In genomic region chr1:93672477-93673158, GRCh38 we compare ENCODE assay signal across 15 cellular contexts. TPM values are rescaled to one million over a fixed set of nuclear protein-coding genes. Genes with fewer than 3 reads are reported as not detected.
DNase-seq lines count a peak whose midpoint lies in the region; ATAC-seq and TF ChIP-seq lines count a peak whose summit lies in the region.
"Had no signal": no experiment of that assay in that cellular context is flagged by ENCODE, and none has a peak within 500 bp of the region (broad histone marks: within the 10 kb centered on the region; RNA-seq: fewer than 3 reads in every experiment).

No MANE protein-coding gene starts in this region.

- no peak for DNase-seq in HFFc6
- DNase-seq in body of pancreas, result peak in 3 of 4 donors; percentile 22 to 43 (median 27)
- DNase-seq in lung (ENCODE audit: low spot score), result peak; percentile 72
- no peak for DNase-seq in suprapubic skin (ENCODE audit: low spot score in 2 of 2)
- DNase-seq in NCI-H2227 treated with DMSO at 0.1 percent for 48 hours (lab: John Stamatoyannopoulos, UW), result no peak
- no peak for DNase-seq in hepatic stellate cell (ENCODE audit: low spot score)
- no peak for DNase-seq in brain microvascular endothelial cell
- DNase-seq: activated CD4-positive, alpha-beta memory T cell treated with anti-CD3 and anti-CD28 coated beads for 36 hours; NCI-H1092; NCI-H446 treated with DMSO at 0.1 percent for 48 hours; posterior cingulate gyrus; stimulated activated CD4-positive, alpha-beta T cell treated with anti-CD3 and anti-CD28 coated beads, Interleukin-4, amount 100 ng/mL, for 24 hours; stimulated activated naive CD8-positive, alpha-beta T cell treated with anti-CD3 and anti-CD28 coated beads, Interleukin-15, Interleukin-2, amounts not matched to agents 100 U/mL and 50 U/mL, for 24 hours had no signal

- H3K4me1 Mint-ChIP-seq in HFFc6 (ENCODE audit: low read depth), result peaks cover 94% of the 10 kb centered on the region

- H3K36me3 Mint-ChIP-seq in HFFc6 (ENCODE audit: low read depth), result peaks cover 45% of the 10 kb centered on the region
- H3K36me3 Mint-ChIP-seq: activated CD4-positive, alpha-beta memory T cell treated with anti-CD3 and anti-CD28 coated beads for 36 hours had no signal

- TF ChIP-seq POLR2A in body of pancreas (IDR thresholded peaks at IDR 0.05), result no peak
- no peak for TF ChIP-seq POLR2A in suprapubic skin (IDR thresholded peaks at IDR 0.05)

- H3K4me1 ChIP-seq in body of pancreas (peaks cover 26% of the 10 kb centered on the region), lung (ENCODE audit: control insufficient read depth in 2 of 2, insufficient read depth in 2 of 2, low read length in 2 of 2) (peaks cover 25 to 38% of the 10 kb centered on the region in 2 donors), suprapubic skin (peaks cover 94% of the 10 kb centered on the region)

- H3K9me3 Mint-ChIP-seq in HFFc6, result no peaks in the 10 kb centered on the region
- H3K9me3 Mint-ChIP-seq: activated CD4-positive, alpha-beta memory T cell treated with anti-CD3 and anti-CD28 coated beads for 36 hours; activated T-helper 2 cell treated with anti-CD3 and anti-CD28 coated beads, Interferon-gamma antibody, Interleukin-2, Interleukin-4, amounts not matched to agents 10 μg/mL and 5 μg/mL and 100 μg/mL, durations not matched to agents 14 hours and 24 hours and 36 hours had no signal

- no peaks in the 10 kb centered on the region for H3K36me3 ChIP-seq in body of pancreas (replicated peaks in 1 of 2; ENCODE audit: insufficient read depth in 1 of 2, low read depth in 2 of 2)
- H3K36me3 ChIP-seq in lung (ENCODE audit: control insufficient read depth in 2 of 2, insufficient read depth in 2 of 2, low read length in 2 of 2), result peaks cover 0 to 7% of the 10 kb centered on the region in 2 donors
- H3K36me3 ChIP-seq in suprapubic skin, result no peaks in the 10 kb centered on the region
- peaks cover 18% of the 10 kb centered on the region for H3K36me3 ChIP-seq in brain microvascular endothelial cell (replicated peaks)

- peak overlapping the region; percentile 58 for H3K27ac Mint-ChIP-seq in HFFc6
- H3K27ac Mint-ChIP-seq: activated CD4-positive, alpha-beta memory T cell treated with anti-CD3 and anti-CD28 coated beads for 36 hours; activated T-helper 2 cell treated with anti-CD3 and anti-CD28 coated beads, Interferon-gamma antibody, Interleukin-2, Interleukin-4, amounts not matched to agents 10 μg/mL and 5 μg/mL and 100 μg/mL, durations not matched to agents 14 hours and 24 hours and 36 hours had no signal

- H3K27me3 ChIP-seq in body of pancreas (no peaks in the 10 kb centered on the region), lung (ENCODE audit: control insufficient read depth, insufficient read depth) (no peaks in the 10 kb centered on the region), suprapubic skin (no peaks in the 10 kb centered on the region), brain microvascular endothelial cell (replicated peaks) (no peaks in the 10 kb centered on the region)

- in situ Hi-C loops in brain microvascular endothelial cell (cut with HindIII; ENCODE audit: low pct_ligation_motif_present, low sequenced_read_pairs), result no loop called here

- intact Hi-C loops in body of pancreas (cut with DNase I), result no loop called here

- peak; percentile 48 for ATAC-seq in body of pancreas
- peak; percentile 4 for ATAC-seq in lung (ENCODE audit: insufficient read depth, low FRiP score)
- no peak for ATAC-seq in GM19035 (IDR thresholded peaks at IDR 0.05; ENCODE audit: unreplicated experiment)
- ATAC-seq: stimulated activated naive CD8-positive, alpha-beta T cell treated with anti-CD3 and anti-CD28 coated beads, Interleukin-15, Interleukin-2, amounts not matched to agents 100 U/mL and 50 U/mL, for 24 hours had no signal

- no peaks in the 10 kb centered on the region for H3K9me3 ChIP-seq in body of pancreas
- no peaks in the 10 kb centered on the region for H3K9me3 ChIP-seq in lung (ENCODE audit: control insufficient read depth in 2 of 2, insufficient read depth in 1 of 2, low read length in 1 of 2)
- no peaks in the 10 kb centered on the region for H3K9me3 ChIP-seq in suprapubic skin

- TF ChIP-seq CTCF in HFFc6 (IDR thresholded peaks at IDR 0.05) (no peak), body of pancreas (IDR thresholded peaks at IDR 0.05) (no peak), lung (IDR thresholded peaks at IDR 0.05; ENCODE audit: control extremely low read depth, extremely low read depth) (no peak), suprapubic skin (IDR thresholded peaks at IDR 0.05) (no peak), brain microvascular endothelial cell (IDR thresholded peaks at IDR 0.05; ENCODE audit: low read depth, low read length, missing control alignments) (no peak)

- 61 to 69% methylated on average over 5 of the region's 5 CpGs for WGBS in body of pancreas, 2 donors
- WGBS in lung, 2 donors, result 51 to 67% methylated on average over 5 of the region's 5 CpGs
- WGBS in suprapubic skin, result 64% methylated on average over 5 of the region's 5 CpGs

- H3K27me3 Mint-ChIP-seq in HFFc6 (ENCODE audit: insufficient read depth), result no peaks in the 10 kb centered on the region

- H3K4me3 ChIP-seq in body of pancreas (no peak overlapping the region), lung (no peak overlapping the region), suprapubic skin (no peak overlapping the region), brain microvascular endothelial cell (ENCODE audit: low read depth, low read length) (no peak overlapping the region)

- peak overlapping the region; percentile 51 for H3K4me3 Mint-ChIP-seq in HFFc6
- H3K4me3 Mint-ChIP-seq: activated CD4-positive, alpha-beta memory T cell treated with anti-CD3 and anti-CD28 coated beads for 36 hours had no signal

- TF ChIP-seq EP300 in suprapubic skin (IDR thresholded peaks at IDR 0.05), result no peak

- peak overlapping the region in 2 of 4 donors; percentile 8 to 19 for H3K27ac ChIP-seq in body of pancreas
- H3K27ac ChIP-seq in lung (ENCODE audit: low read depth in 1 of 2, low read length in 1 of 2), result peak overlapping the region in 1 of 2 donors; percentile 84
- H3K27ac ChIP-seq in suprapubic skin, result peak overlapping the region; percentile 74
- no peak overlapping the region for H3K27ac ChIP-seq in brain microvascular endothelial cell

RNA-seq across cellular contexts. Expression of gene BCAR3, which starts 9.0 kb away (rescaled TPM):
- 10 to 100 TPM; 24.4 to 55.1 (median 26.2) TPM for total RNA-seq in HFFc6 (2021; fragmentation: NEBNext Ultra II Directional; extraction: Animal tissue kit (Norgen Biotek cat#: 25700))
- total RNA-seq in body of pancreas (10 to 100 TPM in 1 of 2 donors, 1 to 10 TPM in 1; 7.9 to 10.9 TPM), lung (10 to 100 TPM; 21.3 to 33.3 TPM), suprapubic skin (10 to 100 TPM; 15.9 to 49.6 (median 30.8) TPM)
- polyA plus RNA-seq in lung, result 10 to 100 TPM; 12.2 to 15.1 TPM

Comparison
In these comparisons a context has a peak if more than half of its experiments do, and no peak if none do; other contexts are left out.
1. DNase-seq: peak in body of pancreas (3 of 4) and lung (single experiment); none in HFFc6 (single experiment), suprapubic skin (0 of 2), NCI-H2227 treated with DMSO at 0.1 percent for 48 hours (single experiment), hepatic stellate cell (single experiment) and brain microvascular endothelial cell (single experiment).